Comparison of ENCODE assay signal across 18 cellular contexts in the genomic region with DNA sequence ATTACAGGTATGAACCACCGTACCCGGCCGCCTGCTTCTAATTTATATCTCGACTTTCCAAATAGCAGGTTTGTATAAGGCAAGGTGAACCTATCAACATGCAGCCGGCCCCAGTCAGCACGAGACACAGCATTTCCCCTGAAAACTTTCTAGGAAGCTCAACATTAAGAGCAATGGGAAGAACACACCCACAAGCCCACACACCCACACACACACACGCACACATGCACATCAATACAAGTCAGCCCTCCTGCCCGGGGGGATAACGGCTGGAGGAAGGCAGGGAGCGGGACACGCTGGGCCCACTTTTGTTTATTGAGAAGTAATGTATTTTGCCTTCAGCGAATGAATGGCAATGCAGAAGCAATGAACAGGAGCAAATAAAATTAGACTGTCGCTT.
"Had no signal": no experiment of that assay in that cellular context is flagged by ENCODE, and none has a peak within 500 bp of the region (broad histone marks: within the 10 kb centered on the region; RNA-seq: fewer than 3 reads in every experiment).

No MANE protein-coding gene starts in this region.

- H3K9me3 ChIP-seq: esophagus squamous epithelium, gastroesophageal sphincter, spleen had no signal

- H3K36me3 Mint-ChIP-seq: activated naive CD4-positive, alpha-beta T cell treated with anti-CD3 and anti-CD28 coated beads, Interleukin-2, amount 10 ng/mL, durations not matched to agents 7 days and 5 days; natural killer cell treated with Interleukin-12 subunit alpha and Interleukin-12 subunit beta and Interleukin-15 and Interleukin-18, amount 100 ng/mL, for 72 hours had no signal

- H3K4me1 ChIP-seq: esophagus squamous epithelium, gastroesophageal sphincter had no signal

- H3K4me3 Mint-ChIP-seq: activated naive CD4-positive, alpha-beta T cell treated with anti-CD3 and anti-CD28 coated beads, Interleukin-2, amount 10 ng/mL, durations not matched to agents 7 days and 5 days; activated T-cell treated with anti-CD3 and anti-CD28 coated beads, Interleukin-2, amount 50 U/mL, for 4 hours; natural killer cell treated with Interleukin-12 subunit alpha and Interleukin-12 subunit beta and Interleukin-15 and Interleukin-18, amount 100 ng/mL, for 72 hours had no signal

- H3K4me1 Mint-ChIP-seq: activated naive CD4-positive, alpha-beta T cell treated with anti-CD3 and anti-CD28 coated beads, Interleukin-2, amount 10 ng/mL, durations not matched to agents 7 days and 5 days had no signal

- H3K36me3 ChIP-seq: esophagus squamous epithelium, gastroesophageal sphincter had no signal

- H3K27me3 ChIP-seq: esophagus squamous epithelium, gastroesophageal sphincter, spleen had no signal

- H3K9me3 Mint-ChIP-seq: activated naive CD4-positive, alpha-beta T cell treated with anti-CD3 and anti-CD28 coated beads, Interleukin-2, amount 10 ng/mL, durations not matched to agents 7 days and 5 days; activated T-cell treated with anti-CD3 and anti-CD28 coated beads, Interleukin-2, amount 50 U/mL, for 4 hours; activated T-helper 2 cell treated with anti-CD3 and anti-CD28 coated beads, Interferon-gamma antibody, Interleukin-2, Interleukin-4, amounts not matched to agents 10 μg/mL and 5 μg/mL and 100 μg/mL, durations not matched to agents 14 hours and 24 hours and 36 hours; natural killer cell treated with Interleukin-12 subunit alpha and Interleukin-12 subunit beta and Interleukin-15 and Interleukin-18, amount 100 ng/mL, for 72 hours had no signal

- H3K27ac ChIP-seq: coronary artery, esophagus squamous epithelium, gastroesophageal sphincter, VCaP had no signal

- ATAC-seq: activated T-cell treated with anti-CD3 and anti-CD28 coated beads, Interleukin-2, amount 50 U/mL, for 4 hours; gastroesophageal sphincter; natural killer cell treated with Interleukin-12 subunit alpha and Interleukin-12 subunit beta and Interleukin-15 and Interleukin-18, amount 100 ng/mL, for 72 hours had no signal

- DNase-seq: activated CD4-positive, alpha-beta T cell treated with anti-CD3 and anti-CD28 coated beads, Interleukin-2, amount 50 U/mL, for 1 hour; activated CD4-positive, CD25-positive, alpha-beta regulatory T cell treated with anti-CD3 and anti-CD28 coated beads, Interleukin-2, amount 50 U/mL, for 72 hours; activated CD8-positive, alpha-beta memory T cell treated with anti-CD3 and anti-CD28 coated beads, Interleukin-2, amount 50 U/mL, for 48 hours; activated naive CD4-positive, alpha-beta T cell treated with anti-CD3 and anti-CD28 coated beads, Interleukin-2, amount 10 ng/mL, durations not matched to agents 7 days and 5 days; activated T-cell treated with anti-CD3 and anti-CD28 coated beads, Interleukin-2, amount 50 U/mL, for 4 hours; amygdala; cerebellar nuclear complex; esophagus squamous epithelium; hypothalamus; midbrain; spleen; stimulated activated CD4-positive, alpha-beta T cell treated with anti-CD3 and anti-CD28 coated beads, Interleukin-4, amount 100 ng/mL, for 1 hour; stimulated activated naive CD4-positive, alpha-beta T cell had no signal

- H3K4me3 ChIP-seq: coronary artery, esophagus squamous epithelium, gastroesophageal sphincter, spleen had no signal

- H3K27ac Mint-ChIP-seq: activated naive CD4-positive, alpha-beta T cell treated with anti-CD3 and anti-CD28 coated beads, Interleukin-2, amount 10 ng/mL, durations not matched to agents 7 days and 5 days; activated T-helper 2 cell treated with anti-CD3 and anti-CD28 coated beads, Interferon-gamma antibody, Interleukin-2, Interleukin-4, amounts not matched to agents 10 μg/mL and 5 μg/mL and 100 μg/mL, durations not matched to agents 14 hours and 24 hours and 36 hours; natural killer cell treated with Interleukin-12 subunit alpha and Interleukin-12 subunit beta and Interleukin-15 and Interleukin-18, amount 100 ng/mL, for 72 hours had no signal
